ENCODE assay signal across 21 cellular contexts in genomic region chrX:65993332-65993731, GRCh38.
"Had no signal": no experiment of that assay in that cellular context is flagged by ENCODE, and none has a peak within 500 bp of the region (broad histone marks: within the 10 kb centered on the region; RNA-seq: fewer than 3 reads in every experiment).

No MANE protein-coding gene starts in this region.

- H3K27ac Mint-ChIP-seq: nephron progenitor cell had no signal

- H3K4me2 ChIP-seq: hepatocyte had no signal

- H3K4me3 ChIP-seq: dorsolateral prefrontal cortex, hepatocyte, lung, psoas muscle, right lobe of liver, suprapubic skin, tibial artery, upper lobe of left lung, uterus had no signal

- H3K79me2 ChIP-seq: hepatocyte had no signal

- H3K4me1 Mint-ChIP-seq: nephron progenitor cell had no signal

- H2AFZ ChIP-seq: hepatocyte had no signal

- H3K27me3 ChIP-seq: hepatocyte, right lobe of liver, suprapubic skin, tibial artery, upper lobe of left lung, uterus had no signal

- ATAC-seq: left colon, left ventricle myocardium superior, psoas muscle, right lobe of liver had no signal

- H3K4me3 Mint-ChIP-seq: nephron progenitor cell had no signal

- H3K36me3 ChIP-seq: right lobe of liver, suprapubic skin, tibial artery, upper lobe of left lung, uterus had no signal

- H3K4me1 ChIP-seq: psoas muscle, right lobe of liver, suprapubic skin, tibial artery, uterus had no signal

- H3K9me3 ChIP-seq: psoas muscle, right lobe of liver, suprapubic skin, tibial artery, upper lobe of left lung, uterus had no signal

- DNase-seq: cortex of kidney; effector CD8-positive, alpha-beta T cell; foreskin melanocyte; head of caudate nucleus; left colon; left ventricle myocardium superior; mesenchymal stem cell; midbrain; nephron progenitor cell; psoas muscle; retina; right lobe of liver; stimulated activated CD4-positive, alpha-beta T cell treated with anti-CD3 and anti-CD28 coated beads, Interleukin-4, amount 100 ng/mL, for 24 hours; stimulated activated naive CD4-positive, alpha-beta T cell; tibial artery; upper lobe of left lung; uterus had no signal

- H3K27ac ChIP-seq: dorsolateral prefrontal cortex, hepatocyte, psoas muscle, right lobe of liver, suprapubic skin, tibial artery, upper lobe of left lung, uterus had no signal
